In genomic region chr18:39773656-39774055, GRCh38 we compare ENCODE assay signal across 21 cellular contexts.
DNase-seq lines count a peak whose midpoint lies in the region; ATAC-seq and TF ChIP-seq lines count a peak whose summit lies in the region.
"Had no signal": no experiment of that assay in that cellular context is flagged by ENCODE, and none has a peak within 500 bp of the region (broad histone marks: within the 10 kb centered on the region; RNA-seq: fewer than 3 reads in every experiment).

No MANE protein-coding gene starts in this region.

- no peak for ATAC-seq in GM18519 (IDR thresholded peaks at IDR 0.05; ENCODE audit: low FRiP score, unreplicated experiment)

- H3K9me3 Mint-ChIP-seq in activated CD4-positive, alpha-beta T cell treated with anti-CD3 and anti-CD28 coated beads, Interleukin-2, amount 10 ng/mL, durations not matched to agents 24 days and 14 days, result no peaks in the 10 kb centered on the region
- H3K9me3 Mint-ChIP-seq: H9 had no signal

- H3K9me3 ChIP-seq in MG63, result no peaks in the 10 kb centered on the region
- H3K9me3 ChIP-seq: BLaER1, Peyer's patch, SJCRH30 had no signal

- no peaks in the 10 kb centered on the region for H3K36me3 Mint-ChIP-seq in activated CD4-positive, alpha-beta T cell treated with anti-CD3 and anti-CD28 coated beads, Interleukin-2, amount 10 ng/mL, durations not matched to agents 24 days and 14 days (ENCODE audit: low read depth)

- in situ Hi-C loops in astrocyte of the spinal cord (cut with HindIII; ENCODE audit: low sequenced_read_pairs), result no loop called here

- H3K27me3 ChIP-seq in MG63, result no peaks in the 10 kb centered on the region
- H3K27me3 ChIP-seq: BLaER1, Peyer's patch, SJCRH30 had no signal

- no peak overlapping the region for H3K4me3 Mint-ChIP-seq in activated CD4-positive, alpha-beta T cell treated with anti-CD3 and anti-CD28 coated beads, Interleukin-2, amount 10 ng/mL, durations not matched to agents 24 days and 14 days
- H3K4me3 Mint-ChIP-seq: CD4-positive, alpha-beta T cell; H9 had no signal

- no peaks in the 10 kb centered on the region for H3K4me1 Mint-ChIP-seq in activated CD4-positive, alpha-beta T cell treated with anti-CD3 and anti-CD28 coated beads, Interleukin-2, amount 10 ng/mL, durations not matched to agents 24 days and 14 days

- no peaks in the 10 kb centered on the region for H3K36me3 ChIP-seq in MG63
- H3K36me3 ChIP-seq: BLaER1, Peyer's patch, SJCRH30 had no signal

- DNase-seq in MG63 (peak; percentile 17), astrocyte of the spinal cord (ENCODE audit: low read depth, low spot score) (peak; percentile 30), iris pigment epithelial cell (ENCODE audit: low read depth) (peak; percentile 16), foreskin melanocyte (no peak)
- DNase-seq in activated CD4-positive, alpha-beta T cell treated with anti-CD3 and anti-CD28 coated beads, Interleukin-2, amount 10 ng/mL, durations not matched to agents 24 days and 14 days, result no peak
- no peak for DNase-seq in stimulated activated CD4-positive, alpha-beta T cell treated with anti-CD3 and anti-CD28 coated beads, Interleukin-4, amount 100 ng/mL, for 24 hours
- DNase-seq: CD4-positive, alpha-beta T cell; COR-L47; DMS79; H9; MV-4-11; NCI-H1105 treated with DMSO at 0.1 percent for 48 hours; NCI-H2029 treated with DMSO at 0.1 percent for 48 hours; NCI-H226; NCI-H524; NCI-H774; NK-92 treated with Interleukin-12 subunit alpha and Interleukin-12 subunit beta, amount 100 ng/mL, for 24 hours; Peyer's patch; SJCRH30 had no signal

- H3K4me3 ChIP-seq in MG63 (no peak overlapping the region), astrocyte of the spinal cord (ENCODE audit: low read depth, low read length) (no peak overlapping the region)
- H3K4me3 ChIP-seq: BLaER1, Peyer's patch, SJCRH30 had no signal

- no peak overlapping the region for H3K27ac Mint-ChIP-seq in activated CD4-positive, alpha-beta T cell treated with anti-CD3 and anti-CD28 coated beads, Interleukin-2, amount 10 ng/mL, durations not matched to agents 24 days and 14 days
- H3K27ac Mint-ChIP-seq: CD4-positive, alpha-beta T cell; H9 had no signal

- no peak for TF ChIP-seq CTCF in astrocyte of the spinal cord (IDR thresholded peaks at IDR 0.05; ENCODE audit: low read depth, low read length)

- intact Hi-C loops in activated CD4-positive, alpha-beta T cell treated with anti-CD3 and anti-CD28 coated beads, Interleukin-2, amount 10 ng/mL, durations not matched to agents 24 days and 14 days (cut with micrococcal nuclease), result no loop called here

- no peaks in the 10 kb centered on the region for H3K27me3 Mint-ChIP-seq in activated CD4-positive, alpha-beta T cell treated with anti-CD3 and anti-CD28 coated beads, Interleukin-2, amount 10 ng/mL, durations not matched to agents 24 days and 14 days
- H3K27me3 Mint-ChIP-seq: CD4-positive, alpha-beta T cell had no signal

Comparison
In these comparisons a context has a peak if more than half of its experiments do, and no peak if none do; other contexts are left out.
1. DNase-seq: peak in MG63 (single experiment), astrocyte of the spinal cord (single experiment) and iris pigment epithelial cell (single experiment); none in activated CD4-positive, alpha-beta T cell treated with anti-CD3 and anti-CD28 coated beads, Interleukin-2, amount 10 ng/mL, durations not matched to agents 24 days and 14 days (single experiment), foreskin melanocyte (single experiment) and stimulated activated CD4-positive, alpha-beta T cell treated with anti-CD3 and anti-CD28 coated beads, Interleukin-4, amount 100 ng/mL, for 24 hours (single experiment).